1 cellular context compared by ENCODE assay signal in genomic region chr15:74778599-74778970, GRCh38.
TF ChIP-seq lines count a peak whose summit lies in the region.

No MANE protein-coding gene starts in this region.

TF ChIP-seq in liver, 16 proteins besides CTCF, POLR2A, EP300 and RAD21 (continued from another document):
- TF ChIP-seq REST (IDR thresholded peaks at IDR 0.05) = no peak
- no peak for TF ChIP-seq FOXA2 (IDR thresholded peaks at IDR 0.05)
- TF ChIP-seq HNF4G (IDR thresholded peaks at IDR 0.05) = no peak
- TF ChIP-seq NR2F2 (IDR thresholded peaks at IDR 0.05) = no peak
- TF ChIP-seq RXRA (IDR thresholded peaks at IDR 0.05) = no peak
- no peak for TF ChIP-seq FOXA1 (IDR thresholded peaks at IDR 0.05)
- no peak for TF ChIP-seq YY1 (IDR thresholded peaks at IDR 0.05)
- no peak for TF ChIP-seq ZBTB33 (IDR thresholded peaks at IDR 0.05)
- TF ChIP-seq EGR1 (IDR thresholded peaks at IDR 0.05; ENCODE audit: low read depth in 2 of 2) = no peak
- TF ChIP-seq HNF4A (conservative IDR thresholded peaks at IDR 0.05) = no peak
- no peak for TF ChIP-seq SP1 (IDR thresholded peaks at IDR 0.05)
- TF ChIP-seq TAF1 (conservative IDR thresholded peaks at IDR 0.05) = no peak
- no peak for TF ChIP-seq ATF3 (IDR thresholded peaks at IDR 0.05)
